In genomic region chr2:59888015-59888414, GRCh38 we compare ENCODE assay signal across 9 cellular contexts.
DNase-seq lines count a peak whose midpoint lies in the region; ATAC-seq and TF ChIP-seq lines count a peak whose summit lies in the region.
"Had no signal": no experiment of that assay in that cellular context is flagged by ENCODE, and none has a peak within 500 bp of the region (broad histone marks: within the 10 kb centered on the region; RNA-seq: fewer than 3 reads in every experiment).

No MANE protein-coding gene starts in this region.

- TF ChIP-seq POLR2A in thyroid gland (IDR thresholded peaks at IDR 0.05), result no peak

- peak; percentile 19 for DNase-seq in KG1 (lab: John Stamatoyannopoulos, UW)
- DNase-seq in activated naive CD8-positive, alpha-beta T cell treated with anti-CD3 and anti-CD28 coated beads, Interleukin-2, amount 50 U/mL, for 16 hours (ENCODE audit: low read depth, low spot score), result peak; percentile 9
- no peak for DNase-seq in T1000 (lab: John Stamatoyannopoulos, UW)
- no peak for DNase-seq in superior temporal gyrus (ENCODE audit: extremely low spot score)
- no peak for DNase-seq in NCI-H526 treated with DMSO at 0.1 percent for 48 hours (lab: John Stamatoyannopoulos, UW)
- no peak for DNase-seq in thyroid gland

- H3K27me3 ChIP-seq in thyroid gland, result no peaks in the 10 kb centered on the region

- TF ChIP-seq CTCF in GM12873 (IDR thresholded peaks at IDR 0.05; ENCODE audit: insufficient read depth, low read depth, low read length, missing control alignments) (peak; percentile 9), thyroid gland (IDR thresholded peaks at IDR 0.05) (no peak)

- intact Hi-C loops in thyroid gland (cut with DNase I), result no loop called here

- 51 to 72% methylated on average over 3 of the region's 3 CpGs for WGBS in thyroid gland, 2 donors

- no peak overlapping the region for H3K27ac ChIP-seq in thyroid gland
- H3K27ac ChIP-seq: skin epidermis had no signal

- peaks cover 4 to 9% of the 10 kb centered on the region in 2 donors for H3K4me1 ChIP-seq in thyroid gland

- no peaks in the 10 kb centered on the region for H3K9me3 ChIP-seq in thyroid gland

- H3K36me3 ChIP-seq in thyroid gland, result no peaks in the 10 kb centered on the region

- no peak overlapping the region for H3K4me3 ChIP-seq in thyroid gland (replicated peaks in 1 of 3)
- H3K4me3 ChIP-seq: skin epidermis had no signal

- peak; percentile 91 for ATAC-seq in GM21515 (IDR thresholded peaks at IDR 0.05; ENCODE audit: unreplicated experiment)

Comparison
In these comparisons a context has a peak if more than half of its experiments do, and no peak if none do; other contexts are left out.
1. DNase-seq: peak in KG1 (single experiment) and activated naive CD8-positive, alpha-beta T cell treated with anti-CD3 and anti-CD28 coated beads, Interleukin-2, amount 50 U/mL, for 16 hours (single experiment); none in T1000 (single experiment), superior temporal gyrus (single experiment), NCI-H526 treated with DMSO at 0.1 percent for 48 hours (single experiment) and thyroid gland (0 of 2).